1 cellular context compared by ENCODE assay signal in genomic region chr13:40082644-40083043, GRCh38.
TF ChIP-seq lines count a peak whose summit lies in the region.

No MANE protein-coding gene starts in this region.

TF ChIP-seq in SK-N-SH treated with all-trans-retinoic acid at 6 μM for 48 hours, 23 proteins besides CTCF, POLR2A, EP300 and RAD21 (continued from another document):
- TF ChIP-seq, protein P1, sequence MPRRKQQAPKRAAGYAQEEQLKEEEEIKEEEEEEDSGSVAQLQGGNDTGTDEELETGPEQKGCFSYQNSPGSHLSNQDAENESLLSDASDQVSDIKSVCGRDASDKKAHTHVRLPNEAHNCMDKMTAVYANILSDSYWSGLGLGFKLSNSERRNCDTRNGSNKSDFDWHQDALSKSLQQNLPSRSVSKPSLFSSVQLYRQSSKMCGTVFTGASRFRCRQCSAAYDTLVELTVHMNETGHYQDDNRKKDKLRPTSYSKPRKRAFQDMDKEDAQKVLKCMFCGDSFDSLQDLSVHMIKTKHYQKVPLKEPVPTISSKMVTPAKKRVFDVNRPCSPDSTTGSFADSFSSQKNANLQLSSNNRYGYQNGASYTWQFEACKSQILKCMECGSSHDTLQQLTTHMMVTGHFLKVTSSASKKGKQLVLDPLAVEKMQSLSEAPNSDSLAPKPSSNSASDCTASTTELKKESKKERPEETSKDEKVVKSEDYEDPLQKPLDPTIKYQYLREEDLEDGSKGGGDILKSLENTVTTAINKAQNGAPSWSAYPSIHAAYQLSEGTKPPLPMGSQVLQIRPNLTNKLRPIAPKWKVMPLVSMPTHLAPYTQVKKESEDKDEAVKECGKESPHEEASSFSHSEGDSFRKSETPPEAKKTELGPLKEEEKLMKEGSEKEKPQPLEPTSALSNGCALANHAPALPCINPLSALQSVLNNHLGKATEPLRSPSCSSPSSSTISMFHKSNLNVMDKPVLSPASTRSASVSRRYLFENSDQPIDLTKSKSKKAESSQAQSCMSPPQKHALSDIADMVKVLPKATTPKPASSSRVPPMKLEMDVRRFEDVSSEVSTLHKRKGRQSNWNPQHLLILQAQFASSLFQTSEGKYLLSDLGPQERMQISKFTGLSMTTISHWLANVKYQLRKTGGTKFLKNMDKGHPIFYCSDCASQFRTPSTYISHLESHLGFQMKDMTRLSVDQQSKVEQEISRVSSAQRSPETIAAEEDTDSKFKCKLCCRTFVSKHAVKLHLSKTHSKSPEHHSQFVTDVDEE (CRISPR knock-in tag; IDR thresholded peaks at IDR 0.05), result no peak
- no peak for TF ChIP-seq GLIS3 (CRISPR knock-in tag; IDR thresholded peaks at IDR 0.05)
- no peak for TF ChIP-seq ZNF70 (CRISPR knock-in tag; IDR thresholded peaks at IDR 0.05)
- no peak for TF ChIP-seq CSDC2 (CRISPR knock-in tag; IDR thresholded peaks at IDR 0.05)
- TF ChIP-seq CREB5 (CRISPR knock-in tag; IDR thresholded peaks at IDR 0.05; ENCODE audit: low read depth), result no peak
TF ChIP-seq in SK-N-SH treated with all-trans-retinoic acid at 6 μM for 48 hours: peak in this region for 0.
